Comparison of ENCODE assay signal across 1 cellular context in the genomic region with DNA sequence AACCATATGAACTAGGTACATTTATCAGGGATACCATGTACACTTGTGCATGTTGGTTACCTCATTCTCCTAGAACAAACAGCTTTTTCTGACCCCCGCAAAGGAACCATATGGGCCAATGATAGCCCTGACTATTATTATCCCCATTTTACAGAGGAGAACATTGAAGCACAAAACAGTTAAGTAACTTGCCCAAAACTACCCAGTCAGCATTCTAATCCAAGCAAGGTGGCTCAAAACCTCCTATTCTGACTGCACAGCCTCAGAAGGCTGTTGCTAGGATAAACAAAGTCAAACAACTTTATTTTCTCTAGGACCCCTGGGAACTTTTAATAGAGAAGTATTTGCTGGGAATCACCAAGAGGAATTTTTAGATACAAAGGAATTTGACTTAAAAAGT.
TF ChIP-seq lines count a peak whose summit lies in the region.

No MANE protein-coding gene starts in this region.

TF ChIP-seq in A549, 52 proteins besides CTCF, POLR2A, EP300 and RAD21 (continued from another document):
- TF ChIP-seq PBX3 (IDR thresholded peaks at IDR 0.05) (no peak), MAFK (IDR thresholded peaks at IDR 0.05; ENCODE audit: partially characterized antibody) (peak; percentile 66), CHD2 (IDR thresholded peaks at IDR 0.05; ENCODE audit: low read length, partially characterized antibody) (no peak)
- TF ChIP-seq, protein P1, sequence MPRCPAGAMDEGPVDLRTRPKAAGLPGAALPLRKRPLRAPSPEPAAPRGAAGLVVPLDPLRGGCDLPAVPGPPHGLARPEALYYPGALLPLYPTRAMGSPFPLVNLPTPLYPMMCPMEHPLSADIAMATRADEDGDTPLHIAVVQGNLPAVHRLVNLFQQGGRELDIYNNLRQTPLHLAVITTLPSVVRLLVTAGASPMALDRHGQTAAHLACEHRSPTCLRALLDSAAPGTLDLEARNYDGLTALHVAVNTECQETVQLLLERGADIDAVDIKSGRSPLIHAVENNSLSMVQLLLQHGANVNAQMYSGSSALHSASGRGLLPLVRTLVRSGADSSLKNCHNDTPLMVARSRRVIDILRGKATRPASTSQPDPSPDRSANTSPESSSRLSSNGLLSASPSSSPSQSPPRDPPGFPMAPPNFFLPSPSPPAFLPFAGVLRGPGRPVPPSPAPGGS (IDR thresholded peaks at IDR 0.05), result no peak
